19 cellular contexts compared by ENCODE assay signal in the genomic region with DNA sequence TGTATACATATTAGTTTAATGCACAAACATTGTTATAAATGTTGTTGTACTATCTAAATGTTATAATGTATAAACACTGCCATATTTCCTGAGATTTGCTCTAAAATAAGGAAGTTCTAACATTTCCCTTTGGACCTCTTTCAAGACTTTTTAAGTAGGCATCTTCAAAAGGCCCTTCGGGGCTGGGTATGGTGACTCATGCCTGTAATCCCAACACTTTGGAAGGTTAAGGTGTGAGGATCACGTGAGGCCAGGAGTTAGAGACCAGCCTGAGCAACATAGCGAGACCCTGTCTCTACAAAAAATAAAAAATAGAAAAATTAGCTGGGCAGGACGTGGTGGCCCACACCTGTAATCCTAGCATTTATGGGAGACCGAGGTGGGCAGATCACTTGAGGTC. TPM values are rescaled to one million over a fixed set of nuclear protein-coding genes. Genes with fewer than 3 reads are reported as not detected.
DNase-seq lines count a peak whose midpoint lies in the region; ATAC-seq, FAIRE-seq and TF ChIP-seq lines count a peak whose summit lies in the region.
"Had no signal": no experiment of that assay in that cellular context is flagged by ENCODE, and none has a peak within 500 bp of the region (broad histone marks: within the 10 kb centered on the region; RNA-seq: fewer than 3 reads in every experiment).

No MANE protein-coding gene starts in this region.

- H3K4me1 ChIP-seq in DND-41 (ENCODE audit: insufficient read depth, low read length) (peaks cover 5% of the 10 kb centered on the region), Karpas-422 (ENCODE audit: low read length) (peaks cover 9% of the 10 kb centered on the region), parathyroid adenoma (no peaks in the 10 kb centered on the region)
- H3K4me1 ChIP-seq: Peyer's patch had no signal

- H3K27ac Mint-ChIP-seq in activated naive CD8-positive, alpha-beta T cell treated with anti-CD3 and anti-CD28 coated beads, Interleukin-2, amount 50 U/mL, for 24 hours: no peak overlapping the region
- H3K27ac Mint-ChIP-seq: activated naive CD4-positive, alpha-beta T cell treated with anti-CD3 and anti-CD28 coated beads for 36 hours; CD8-positive, alpha-beta T cell had no signal

- H3K4me3 ChIP-seq in DND-41 (ENCODE audit: low read depth in 1 of 2, low read length in 2 of 2) (no peak overlapping the region), Karpas-422 (ENCODE audit: low read length) (no peak overlapping the region), bronchial epithelial cell (ENCODE audit: low read depth, low read length) (no peak overlapping the region), parathyroid adenoma (ENCODE audit: low read depth, low read length) (no peak overlapping the region)
- H3K4me3 ChIP-seq: cardiac muscle cell, GM23248, Peyer's patch had no signal

- no peaks in the 10 kb centered on the region for H3K27me3 ChIP-seq in DND-41 (ENCODE audit: insufficient read depth, low read length, poor library complexity)
- no peaks in the 10 kb centered on the region for H3K27me3 ChIP-seq in Karpas-422 (ENCODE audit: low read length)
- H3K27me3 ChIP-seq in bronchial epithelial cell (ENCODE audit: control insufficient read depth, insufficient read depth, low read length): no peaks in the 10 kb centered on the region
- H3K27me3 ChIP-seq in parathyroid adenoma (ENCODE audit: control insufficient read depth, insufficient read depth, low read length): no peaks in the 10 kb centered on the region
- H3K27me3 ChIP-seq: cardiac muscle cell, Peyer's patch had no signal

- H4K20me1 ChIP-seq in DND-41 (ENCODE audit: insufficient read depth, low read length): no peaks in the 10 kb centered on the region
- no peaks in the 10 kb centered on the region for H4K20me1 ChIP-seq in Karpas-422 (ENCODE audit: insufficient read depth, low read depth, low read length)

- TF ChIP-seq CTCF in DND-41 (IDR thresholded peaks at IDR 0.05; ENCODE audit: borderline replicate concordance, extremely low read depth, low read length, poor library complexity, severe bottlenecking): no peak
- no peak for TF ChIP-seq CTCF in bronchial epithelial cell (IDR thresholded peaks at IDR 0.05; ENCODE audit: insufficient read depth, low read length, severe bottlenecking)
- no peak for TF ChIP-seq CTCF in parathyroid adenoma (IDR thresholded peaks at IDR 0.05)

- ATAC-seq in DND-41 (ENCODE audit: insufficient read depth, low read depth) (no peak), HG02759 (IDR thresholded peaks at IDR 0.05; ENCODE audit: unreplicated experiment) (no peak), GM19395 (IDR thresholded peaks at IDR 0.05; ENCODE audit: unreplicated experiment) (no peak)
- no peak for ATAC-seq in activated naive CD8-positive, alpha-beta T cell treated with anti-CD3 and anti-CD28 coated beads, Interleukin-2, amount 50 U/mL, for 24 hours

- no peak for FAIRE-seq in bronchial epithelial cell (lab: Jason Lieb, UNC)
- FAIRE-seq: endometrium had no signal

- H3K36me3 Mint-ChIP-seq in activated naive CD8-positive, alpha-beta T cell treated with anti-CD3 and anti-CD28 coated beads, Interleukin-2, amount 50 U/mL, for 24 hours (ENCODE audit: low read depth): no peaks in the 10 kb centered on the region
- H3K36me3 Mint-ChIP-seq: CD8-positive, alpha-beta T cell had no signal

- DNase-seq in DND-41 (no peak), Karpas-422 (no peak), bronchial epithelial cell (ENCODE audit: low read depth) (peak; percentile 14)
- DNase-seq in activated naive CD8-positive, alpha-beta T cell treated with anti-CD3 and anti-CD28 coated beads, Interleukin-2, amount 50 U/mL, for 24 hours: no peak
- DNase-seq: amniotic stem cell, glutamatergic neuron, right cardiac atrium had no signal

- H3K9me3 Mint-ChIP-seq in activated naive CD8-positive, alpha-beta T cell treated with anti-CD3 and anti-CD28 coated beads, Interleukin-2, amount 50 U/mL, for 24 hours: no peaks in the 10 kb centered on the region
- H3K9me3 Mint-ChIP-seq: activated naive CD4-positive, alpha-beta T cell treated with anti-CD3 and anti-CD28 coated beads for 36 hours; stimulated activated naive CD8-positive, alpha-beta T cell treated with anti-CD3 and anti-CD28 coated beads, Interleukin-15, Interleukin-2, amounts not matched to agents 100 ng/mL and 50 ng/mL, for 24 hours had no signal

- 0 out of 2 replicates have a peak overlapping the region, but pooled peaks have one; percentile 22 for H2AFZ ChIP-seq in DND-41 (ENCODE audit: low read depth, low read length)
- 0 out of 2 replicates have a peak overlapping the region, but pooled peaks have one; percentile 57 for H2AFZ ChIP-seq in Karpas-422 (ENCODE audit: low read length)
- peak overlapping the region; percentile 16 for H2AFZ ChIP-seq in parathyroid adenoma
- H2AFZ ChIP-seq: GM23248 had no signal

- H3K79me2 ChIP-seq in DND-41 (ENCODE audit: insufficient read depth, low read length) (no peaks in the 10 kb centered on the region), Karpas-422 (ENCODE audit: low read length) (no peaks in the 10 kb centered on the region), parathyroid adenoma (peaks cover 3% of the 10 kb centered on the region)

- H3K4me3 Mint-ChIP-seq in activated naive CD8-positive, alpha-beta T cell treated with anti-CD3 and anti-CD28 coated beads, Interleukin-2, amount 50 U/mL, for 24 hours: no peak overlapping the region
- H3K4me3 Mint-ChIP-seq: activated naive CD4-positive, alpha-beta T cell treated with anti-CD3 and anti-CD28 coated beads for 36 hours; CD8-positive, alpha-beta T cell had no signal

- H3K36me3 ChIP-seq in DND-41 (ENCODE audit: insufficient read depth, low read length): no peaks in the 10 kb centered on the region
- H3K36me3 ChIP-seq in Karpas-422 (ENCODE audit: insufficient read depth, low read length): no peaks in the 10 kb centered on the region
- no peaks in the 10 kb centered on the region for H3K36me3 ChIP-seq in bronchial epithelial cell (ENCODE audit: control insufficient read depth, insufficient read depth, low read length)
- H3K36me3 ChIP-seq in parathyroid adenoma (ENCODE audit: control insufficient read depth, insufficient read depth, low read length): no peaks in the 10 kb centered on the region
- H3K36me3 ChIP-seq: cardiac muscle cell, Peyer's patch had no signal

- H3K4me1 Mint-ChIP-seq in activated naive CD8-positive, alpha-beta T cell treated with anti-CD3 and anti-CD28 coated beads, Interleukin-2, amount 50 U/mL, for 24 hours: peaks cover 11% of the 10 kb centered on the region

- H3K9ac ChIP-seq in DND-41 (ENCODE audit: low read depth, low read length) (no peak overlapping the region), Karpas-422 (ENCODE audit: low read length) (no peak overlapping the region), parathyroid adenoma (no peak overlapping the region)
- H3K9ac ChIP-seq: GM23248 had no signal

- H3K4me2 ChIP-seq in DND-41 (ENCODE audit: insufficient read depth, low read length): no peak overlapping the region
- H3K4me2 ChIP-seq in Karpas-422 (ENCODE audit: low read depth, low read length, poor library complexity, severe bottlenecking): no peak overlapping the region
- no peak overlapping the region for H3K4me2 ChIP-seq in parathyroid adenoma (ENCODE audit: low read length)

- no peaks in the 10 kb centered on the region for H3K9me3 ChIP-seq in DND-41 (ENCODE audit: insufficient read depth, low read length, severe bottlenecking)
- H3K9me3 ChIP-seq in Karpas-422 (ENCODE audit: low read length): no peaks in the 10 kb centered on the region
- H3K9me3 ChIP-seq in parathyroid adenoma (ENCODE audit: control insufficient read depth, low read length): no peaks in the 10 kb centered on the region
- H3K9me3 ChIP-seq: Peyer's patch had no signal

- H3K27ac ChIP-seq in DND-41 (ENCODE audit: low read length): no peak overlapping the region
- no peak overlapping the region for H3K27ac ChIP-seq in Karpas-422 (ENCODE audit: low read length)
- H3K27ac ChIP-seq in parathyroid adenoma: no peak overlapping the region
- H3K27ac ChIP-seq: cardiac muscle cell, GM23248 had no signal

- H3K27me3 Mint-ChIP-seq in activated naive CD8-positive, alpha-beta T cell treated with anti-CD3 and anti-CD28 coated beads, Interleukin-2, amount 50 U/mL, for 24 hours: no peaks in the 10 kb centered on the region
- H3K27me3 Mint-ChIP-seq: stimulated activated naive CD8-positive, alpha-beta T cell treated with anti-CD3 and anti-CD28 coated beads, Interleukin-15, Interleukin-2, amounts not matched to agents 100 ng/mL and 50 ng/mL, for 24 hours had no signal

- H3K9me2 ChIP-seq in Karpas-422 (replicated peaks; ENCODE audit: insufficient read depth, low read length): no peaks in the 10 kb centered on the region

RNA-seq across cellular contexts. Expression of gene FBLN5, which starts 35.5 kb away (rescaled TPM):
- not detected in 2 replicates for total RNA-seq in Karpas-422 (2014; rRNA removed; shearing (Covaris generic); ENCODE audit: low replicate concordance)
- under 0.01 and 0.26 TPM in 2 replicates for total RNA-seq in bronchial epithelial cell
- total RNA-seq: HT-29 had no signal

RNA-seq across cellular contexts. Expression of gene TC2N, which starts 44.7 kb away (rescaled TPM):
- total RNA-seq in Karpas-422 (2014; rRNA removed; shearing (Covaris generic); ENCODE audit: low replicate concordance): not detected in 2 replicates
- 46.1 and 48.1 TPM in 2 replicates for total RNA-seq in bronchial epithelial cell
- total RNA-seq: myocyte had no signal

Comparison
In these comparisons a context has a peak if more than half of its experiments do, and no peak if none do; other contexts are left out.
1. RNA of gene TC2N, which starts 44.7 kb away (total RNA-seq): 46.1 to 48.1 TPM in bronchial epithelial cell; not detected in Karpas-422; every median in the first group is over 10 times any median in the second.
2. Peak in every context shown above with its lines, with median percentiles within 50 percentile points of each other: H2AFZ ChIP-seq.